9 cellular contexts compared by ENCODE assay signal in the genomic region with DNA sequence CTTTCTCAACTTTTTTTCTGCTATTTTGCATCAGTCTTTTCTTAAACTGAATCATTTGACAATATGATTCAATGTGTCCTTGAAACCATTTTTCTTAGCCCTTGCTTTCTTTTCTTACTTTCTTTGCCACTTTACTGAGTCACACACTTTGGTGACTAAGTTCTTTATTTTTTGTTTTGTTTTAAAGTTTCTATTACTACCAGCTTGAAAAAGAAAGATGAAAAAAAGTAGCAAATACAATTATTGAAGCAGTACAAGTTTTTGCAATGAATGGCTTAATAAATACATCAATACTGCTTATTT.
DNase-seq lines count a peak whose midpoint lies in the region; ATAC-seq and TF ChIP-seq lines count a peak whose summit lies in the region.
"Had no signal": no experiment of that assay in that cellular context is flagged by ENCODE, and none has a peak within 500 bp of the region (broad histone marks: within the 10 kb centered on the region; RNA-seq: fewer than 3 reads in every experiment).

No MANE protein-coding gene starts in this region.

- intact Hi-C loops in lower leg skin (cut with DNase I; ENCODE audit: low total_unique reads): no loop called here

- peak overlapping the region; percentile 74 for H3K27ac ChIP-seq in neutrophil

- peaks cover 76% of the 10 kb centered on the region for H3K36me3 Mint-ChIP-seq in activated naive CD8-positive, alpha-beta T cell treated with anti-CD3 and anti-CD28 coated beads for 36 hours

- peaks cover 24 to 46% of the 10 kb centered on the region in 2 experiments for H3K4me1 ChIP-seq in neutrophil (ENCODE audit: control insufficient read depth in 1 of 2, insufficient read depth in 1 of 2, low read depth in 1 of 2, low read length in 1 of 2)

- peak overlapping the region; percentile 62 for H3K4me3 Mint-ChIP-seq in activated naive CD8-positive, alpha-beta T cell treated with anti-CD3 and anti-CD28 coated beads for 36 hours

- no peak for TF ChIP-seq POLR2A in lower leg skin (IDR thresholded peaks at IDR 0.05)

- no peaks in the 10 kb centered on the region for H3K27me3 Mint-ChIP-seq in activated naive CD8-positive, alpha-beta T cell treated with anti-CD3 and anti-CD28 coated beads for 36 hours

- TF ChIP-seq CTCF in neutrophil (IDR thresholded peaks at IDR 0.05) (no peak), lower leg skin (IDR thresholded peaks at IDR 0.05) (no peak)

- no peak overlapping the region for H3K4me3 ChIP-seq in neutrophil (ENCODE audit: low read depth in 1 of 2, low read length in 1 of 2)
- no peak overlapping the region for H3K4me3 ChIP-seq in lower leg skin (ENCODE audit: low read depth, poor library complexity, severe bottlenecking)

- H3K9me3 ChIP-seq in neutrophil: no peaks in the 10 kb centered on the region

- H3K9me3 Mint-ChIP-seq in activated naive CD8-positive, alpha-beta T cell treated with anti-CD3 and anti-CD28 coated beads for 36 hours: peaks cover 4% of the 10 kb centered on the region

- DNase-seq in activated naive CD8-positive, alpha-beta T cell treated with anti-CD3 and anti-CD28 coated beads for 36 hours: no peak
- DNase-seq in activated gamma-delta T cell (lab: John Stamatoyannopoulos, UW) (no peak), amniotic stem cell (lab: John Stamatoyannopoulos, UW) (no peak), lower leg skin (ENCODE audit: low spot score in 2 of 2) (no peak), NCI-H748 (lab: John Stamatoyannopoulos, UW; ENCODE audit: unreplicated experiment) (no peak)
- DNase-seq: caudate nucleus had no signal

- ATAC-seq in GM18873 (IDR thresholded peaks at IDR 0.05; ENCODE audit: low FRiP score, unreplicated experiment) (peak; percentile 31), HG02885 (IDR thresholded peaks at IDR 0.05; ENCODE audit: poor library complexity, unreplicated experiment) (peak; percentile 32)

- H3K36me3 ChIP-seq in neutrophil: no peaks in the 10 kb centered on the region

- H3K27me3 ChIP-seq in neutrophil: no peaks in the 10 kb centered on the region

- H3K4me1 Mint-ChIP-seq in activated naive CD8-positive, alpha-beta T cell treated with anti-CD3 and anti-CD28 coated beads for 36 hours: peaks cover 85% of the 10 kb centered on the region

- peak overlapping the region; percentile 94 for H3K27ac Mint-ChIP-seq in activated naive CD8-positive, alpha-beta T cell treated with anti-CD3 and anti-CD28 coated beads for 36 hours
